ENCODE assay signal across 9 cellular contexts in genomic region chr18:77130229-77131099, GRCh38. TPM values are rescaled to one million over a fixed set of nuclear protein-coding genes. Genes with fewer than 3 reads are reported as not detected.
A peak's percentile ranks its signal among the peaks of the same experiment; 100 is the strongest.
DNase-seq lines count a peak whose midpoint lies in the region; ATAC-seq, FAIRE-seq and TF ChIP-seq lines count a peak whose summit lies in the region.
"Had no signal": no experiment of that assay in that cellular context is flagged by ENCODE, and none has a peak within 500 bp of the region (broad histone marks: within the 10 kb centered on the region; RNA-seq: fewer than 3 reads in every experiment).

No MANE protein-coding gene starts in this region.

- H2AFZ ChIP-seq in K562 (ENCODE audit: low read depth, low read length): no peak overlapping the region

- peaks cover 42% of the 10 kb centered on the region for H3K27me3 Mint-ChIP-seq in mesothelial cell of epicardium (ENCODE audit: low read depth)

- H3K4me1 Mint-ChIP-seq in mesothelial cell of epicardium: peaks cover 36% of the 10 kb centered on the region

- H4K20me1 ChIP-seq in K562 (replicated peaks; ENCODE audit: control insufficient read depth, insufficient read depth, low read length): no peaks in the 10 kb centered on the region

- peak overlapping the region; percentile 78 for H3K4me3 Mint-ChIP-seq in mesothelial cell of epicardium

- H3K4me1 ChIP-seq in K562 (replicated peaks in 1 of 2; ENCODE audit: control insufficient read depth in 2 of 2, insufficient read depth in 2 of 2, low read length in 2 of 2): no peaks in the 10 kb centered on the region

- H3K27ac Mint-ChIP-seq in mesothelial cell of epicardium: no peak overlapping the region

- TF ChIP-seq CTCF in AG04450 (IDR thresholded peaks at IDR 0.05; ENCODE audit: low read depth, low read length) (no peak), K562 (IDR thresholded peaks at IDR 0.05 in 2 of 3, conservative IDR thresholded peaks at IDR 0.05 in 1 of 3; ENCODE audit: insufficient read depth in 2 of 3, low read depth in 1 of 3, low read length in 3 of 3) (no peak), mesothelial cell of epicardium (IDR thresholded peaks at IDR 0.05; ENCODE audit: unreplicated experiment) (no peak)

- in situ Hi-C loops in K562 (cut with MboI): no loop called here

- no peaks in the 10 kb centered on the region for H3K9me1 ChIP-seq in K562 (ENCODE audit: control insufficient read depth, insufficient read depth, low read length)

- BruUV-seq in K562 (replicated peaks; lab: Mats Ljungman, UMichigan): no TSS peak

- CTCF ChIA-PET in AG04450 (lab: Charles Lee) (interaction anchor here (0.7 kb wide), 1 partner anchor 327 kb away, joined by 3 read pairs; no protein-coding TSS in a partner anchor), K562 (lab: Yijun Ruan, JAX; ENCODE audit: low intra/inter-chr PET ratio) (no interaction called here)

- H3K9ac ChIP-seq in K562 (ENCODE audit: insufficient read depth in 1 of 2, low read depth in 2 of 2, low read length in 2 of 2): no peak overlapping the region

- H3K9me3 ChIP-seq in AG04450 (ENCODE audit: control insufficient read depth, insufficient read depth, low read length): no peaks in the 10 kb centered on the region; the same call in 1 of the 2 replicates
- no peaks in the 10 kb centered on the region for H3K9me3 ChIP-seq in KOPT-K1 (ENCODE audit: insufficient read depth, low read length, poor library complexity, severe bottlenecking)
- H3K9me3 ChIP-seq in K562 (replicated peaks; ENCODE audit: control insufficient read depth, insufficient read depth, low read depth, low read length): no peaks in the 10 kb centered on the region

- TF ChIP-seq EP300 in K562 (IDR thresholded peaks at IDR 0.05; ENCODE audit: low read length): no peak

- H3K36me3 ChIP-seq in KOPT-K1 (ENCODE audit: insufficient read depth, low read length) (no peaks in the 10 kb centered on the region), K562 (ENCODE audit: control insufficient read depth, insufficient read depth, low read length) (no peaks in the 10 kb centered on the region)

- 0% methylated on average over 19 of the region's 27 CpGs for WGBS in K562 (ENCODE audit: insufficient coverage, low coverage, missing lambda C conversion rate)

- FAIRE-seq in K562 (lab: Jason Lieb, UNC) (no peak), frontal cortex (lab: Jason Lieb, UNC) (no peak)
- FAIRE-seq: colon had no signal

- intact Hi-C loops in K562 (cut with micrococcal nuclease): no loop called here

- no peak for TF ChIP-seq POLR2A in K562 (conservative IDR thresholded peaks at IDR 0.05)

- H3K4me3 ChIP-seq in AG04450 (ENCODE audit: low read depth, low read length) (peak overlapping the region; percentile 58), K562 (no peak overlapping the region)

- no peaks in the 10 kb centered on the region for H3K9me3 Mint-ChIP-seq in mesothelial cell of epicardium

- ATAC-seq in K562 (no peak), GM21717 (IDR thresholded peaks at IDR 0.05; ENCODE audit: unreplicated experiment) (no peak)

- peaks cover 2% of the 10 kb centered on the region for H3K36me3 Mint-ChIP-seq in mesothelial cell of epicardium

- no peaks in the 10 kb centered on the region for H3K79me2 ChIP-seq in K562 (ENCODE audit: control insufficient read depth, insufficient read depth, low read length)

- no peak for TF ChIP-seq RAD21 in K562 (CRISPR knock-in tag; conservative IDR thresholded peaks at IDR 0.05 in 1 of 2, IDR thresholded peaks at IDR 0.05 in 1 of 2)

- POLR2A ChIA-PET in AG04450 (lab: Yijun Ruan, JAX) (interaction anchor here (0.6 to 0.7 kb wide), 3 partner anchors 41 to 135 kb away, joined by 3 to 4 read pairs (median 3); no protein-coding TSS in a partner anchor), K562 (lab: Yijun Ruan, JAX) (no interaction called here)

- H3K27me3 ChIP-seq in AG04450 (ENCODE audit: control insufficient read depth, insufficient read depth, low read length) (peaks cover 11% of the 10 kb centered on the region), K562 (ENCODE audit: control insufficient read depth in 2 of 2, insufficient read depth in 2 of 2, low read length in 2 of 2) (peaks cover 0 to 4% of the 10 kb centered on the region in 2 experiments; a peak in 2 of 5 replicates)

- H3K27ac ChIP-seq in AG04450 (ENCODE audit: low read depth, low read length): no peak overlapping the region
- H3K27ac ChIP-seq in KOPT-K1 (ENCODE audit: low read depth, low read length, poor library complexity, severe bottlenecking): peak overlapping the region; percentile 22
- H3K27ac ChIP-seq in K562 (ENCODE audit: extremely low read depth, low read depth, low read length): no peak overlapping the region

- DNase-seq in AG04450 (ENCODE audit: low read depth, low spot score): no peak
- DNase-seq in K562 (ENCODE audit: extremely low read depth in 1 of 4, low spot score in 3 of 4): peak in 1 of 4 experiments; percentile 18
- no peak for DNase-seq in mesothelial cell of epicardium (ENCODE audit: low spot score in 2 of 2, unreplicated experiment in 2 of 2)
- no peak for DNase-seq in NCI-H2171 treated with DMSO at 0.1 percent for 48 hours (lab: John Stamatoyannopoulos, UW)
- no peak for DNase-seq in frontal cortex (ENCODE audit: low spot score in 2 of 2)
- no peak for DNase-seq in NCI-H1092 treated with DMSO at 0.1 percent for 48 hours (lab: John Stamatoyannopoulos, UW)

- H3K4me2 ChIP-seq in K562 (ENCODE audit: insufficient read depth, low read length): no peak overlapping the region

TF ChIP-seq in K562, 482 proteins besides CTCF, POLR2A, EP300 and RAD21:
- TF ChIP-seq TEAD4 (IDR thresholded peaks at IDR 0.05; ENCODE audit: low read length) (no peak), TEAD4 (CRISPR knock-in tag; IDR thresholded peaks at IDR 0.05; ENCODE audit: borderline replicate concordance) (no peak), SMAD4 (CRISPR knock-in tag; conservative IDR thresholded peaks at IDR 0.05) (0 out of 2 replicates have a peak, but pooled peaks have one; percentile 13), ETS1 (conservative IDR thresholded peaks at IDR 0.05; ENCODE audit: control insufficient read depth, low read depth, low read length) (no peak), CBFA2T3 (IDR thresholded peaks at IDR 0.05) (peak; percentile 42; the same call in 1 of the 2 replicates), THAP7 (CRISPR knock-in tag; IDR thresholded peaks at IDR 0.05) (no peak)

RNA-seq across cellular contexts. Expression of gene MBP, which starts 2.1 kb away (rescaled TPM):
- 4.7 and 5.3 TPM in 2 replicates for polyA plus RNA-seq in AG04450 (2011; rRNA removed)
- polyA minus RNA-seq in AG04450 (2011; rRNA and poly(A)+ RNA removed): 5.9 and 10.9 TPM in 2 replicates
- total RNA-seq in K562 (2011; cell fraction: chromatin; rRNA removed; ENCODE audit: low replicate concordance): not detected in 2 replicates
- total RNA-seq in K562 (2011; cell fraction: nucleolus; rRNA removed): not detected in 2 replicates
- total RNA-seq in K562 (2011; cell fraction: nucleoplasm; rRNA removed): not detected in 2 replicates
- not detected in 2 replicates for total RNA-seq in K562 (2014; rRNA removed)
- not detected in 2 replicates for total RNA-seq in K562 (2014; rRNA removed; fragmentation: Illumina TruSeq; extraction: Trizol)
- total RNA-seq in K562 (2015; rRNA removed; fragmentation: Illumina TruSeq; extraction: Trizol): not detected in 2 replicates
- total RNA-seq in K562 (2021): 0.09 and 0.34 TPM in 2 replicates
- polyA plus RNA-seq in K562 (2011; rRNA removed): not detected in 2 replicates
- not detected in 2 replicates for polyA plus RNA-seq in K562 (2011; cell fraction: cytosol; rRNA removed)
- not detected in 2 replicates for polyA plus RNA-seq in K562 (2011; cell fraction: nucleus; rRNA removed)
- polyA plus RNA-seq in K562 (2012): 0.08 TPM in 1 of 2 replicates, not detected in the other
- not detected in 2 replicates for polyA plus RNA-seq in K562 (2014; fragmentation: Illumina TruSeq; extraction: Trizol)
- polyA plus RNA-seq in K562 (2014; fragmentation: Nextera tagmentation; extraction: Ambion mirVana): not detected
- not detected in 2 replicates for polyA plus RNA-seq in K562 (2014; rRNA removed)
- not detected in 2 replicates for polyA minus RNA-seq in K562 (2011; rRNA and poly(A)+ RNA removed)
- polyA minus RNA-seq in K562 (2011; cell fraction: cytosol; rRNA and poly(A)+ RNA removed): 1.9 TPM in 1 of 2 replicates, not detected in the other
- polyA minus RNA-seq in K562 (2011; cell fraction: nucleus; rRNA and poly(A)+ RNA removed): not detected in 2 replicates
- 19.1 to 20.8 TPM (median 20.6 TPM) in 3 replicates for total RNA-seq in mesothelial cell of epicardium
- total RNA-seq in frontal cortex: 7.7 TPM
